ENCODE assay signal across 23 cellular contexts in the genomic region with DNA sequence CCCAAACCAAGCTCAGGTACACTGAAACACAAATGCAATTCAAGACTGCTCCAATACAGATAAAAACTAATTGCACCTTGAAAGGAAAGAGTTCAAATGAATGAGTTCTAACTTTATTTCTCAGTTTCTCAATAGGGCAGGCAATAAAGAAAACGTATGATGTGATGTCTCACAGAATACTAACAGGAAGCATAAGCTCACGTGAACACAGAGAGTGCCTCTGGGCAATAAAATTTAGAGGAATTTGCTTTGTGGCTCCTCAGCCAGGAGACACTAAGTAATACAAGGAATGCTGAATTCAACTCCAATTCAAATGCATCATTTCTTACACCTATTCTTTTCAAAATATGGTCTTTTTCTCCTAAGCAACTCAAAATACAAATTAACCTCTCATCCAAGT.
DNase-seq lines count a peak whose midpoint lies in the region; ATAC-seq and TF ChIP-seq lines count a peak whose summit lies in the region.
"Had no signal": no experiment of that assay in that cellular context is flagged by ENCODE, and none has a peak within 500 bp of the region (broad histone marks: within the 10 kb centered on the region; RNA-seq: fewer than 3 reads in every experiment).

No MANE protein-coding gene starts in this region.

- H3K9me3 ChIP-seq in mucosa of descending colon = no peaks in the 10 kb centered on the region
- H3K9me3 ChIP-seq: A549, BE2C had no signal

- CTCF ChIA-PET in activated CD4-positive, alpha-beta memory T cell treated with anti-CD3 and anti-CD28 coated beads for 36 hours (lab: Charles Lee) = no interaction called here

- H3K36me3 Mint-ChIP-seq in activated CD4-positive, alpha-beta memory T cell treated with anti-CD3 and anti-CD28 coated beads for 36 hours = peaks cover 18% of the 10 kb centered on the region

- H3K4me3 ChIP-seq in mucosa of descending colon = no peak overlapping the region
- H3K4me3 ChIP-seq: A549, GM12878, GM23248 had no signal

- DNase-seq in EH (ENCODE audit: low read depth) = peak; percentile 42
- peak; percentile 16 for DNase-seq in foreskin melanocyte
- DNase-seq in mucosa of descending colon = no peak
- no peak for DNase-seq in NCI-H128 (lab: John Stamatoyannopoulos, UW; ENCODE audit: unreplicated experiment)
- no peak for DNase-seq in activated CD4-positive, alpha-beta memory T cell treated with anti-CD3 and anti-CD28 coated beads for 36 hours
- no peak for DNase-seq in NCI-H82 treated with DMSO at 0.1 percent for 48 hours (lab: John Stamatoyannopoulos, UW; ENCODE audit: unreplicated experiment)
- DNase-seq: 8988T; ACHN; AML-193; BE2C; C1 segment of cervical spinal cord; Calu3; CD4-positive, alpha-beta memory T cell; COR-L47; DMS53; DMS79 treated with DMSO at 0.1 percent for 48 hours; GDM1; GM23248; H7; HCEC 1CT had no signal

- ATAC-seq in mucosa of descending colon = peak; percentile 77
- no peak for ATAC-seq in HG03378 (IDR thresholded peaks at IDR 0.05; ENCODE audit: unreplicated experiment)
- ATAC-seq: A549, GM12878 had no signal

- H3K27me3 Mint-ChIP-seq in activated CD4-positive, alpha-beta memory T cell treated with anti-CD3 and anti-CD28 coated beads for 36 hours = no peaks in the 10 kb centered on the region
- H3K27me3 Mint-ChIP-seq: CD4-positive, alpha-beta memory T cell had no signal

- peaks cover 5% of the 10 kb centered on the region for H3K36me3 ChIP-seq in mucosa of descending colon (ENCODE audit: low read depth)

- POLR2A ChIA-PET in activated CD4-positive, alpha-beta memory T cell treated with anti-CD3 and anti-CD28 coated beads for 36 hours (lab: Charles Lee) = no interaction called here

- no peak overlapping the region for H3K27ac Mint-ChIP-seq in activated CD4-positive, alpha-beta memory T cell treated with anti-CD3 and anti-CD28 coated beads for 36 hours
- H3K27ac Mint-ChIP-seq: CD4-positive, alpha-beta memory T cell had no signal

- H3K4me1 ChIP-seq in mucosa of descending colon (ENCODE audit: low read depth) = peaks cover 4% of the 10 kb centered on the region
- H3K4me1 ChIP-seq: A549, BE2C had no signal

- no peak for TF ChIP-seq CTCF in mucosa of descending colon (IDR thresholded peaks at IDR 0.05)

- H3K4me3 Mint-ChIP-seq in activated CD4-positive, alpha-beta memory T cell treated with anti-CD3 and anti-CD28 coated beads for 36 hours = no peak overlapping the region

- H3K4me1 Mint-ChIP-seq in activated CD4-positive, alpha-beta memory T cell treated with anti-CD3 and anti-CD28 coated beads for 36 hours (ENCODE audit: low read depth) = no peaks in the 10 kb centered on the region

- intact Hi-C loops in mucosa of descending colon (cut with DNase I, micrococcal nuclease) = no loop called here
- intact Hi-C loops in activated CD4-positive, alpha-beta memory T cell treated with anti-CD3 and anti-CD28 coated beads for 36 hours (cut with micrococcal nuclease) = no loop called here

- no peaks in the 10 kb centered on the region for H3K9me3 Mint-ChIP-seq in activated CD4-positive, alpha-beta memory T cell treated with anti-CD3 and anti-CD28 coated beads for 36 hours
- H3K9me3 Mint-ChIP-seq: CD4-positive, alpha-beta memory T cell had no signal

Comparison
In these comparisons a context has a peak if more than half of its experiments do, and no peak if none do; other contexts are left out.
1. DNase-seq: peak in EH (single experiment) and foreskin melanocyte (single experiment); none in mucosa of descending colon (0 of 3), NCI-H128 (single experiment), activated CD4-positive, alpha-beta memory T cell treated with anti-CD3 and anti-CD28 coated beads for 36 hours (single experiment) and NCI-H82 treated with DMSO at 0.1 percent for 48 hours (single experiment).